12 cellular contexts compared by ENCODE assay signal in the genomic region with DNA sequence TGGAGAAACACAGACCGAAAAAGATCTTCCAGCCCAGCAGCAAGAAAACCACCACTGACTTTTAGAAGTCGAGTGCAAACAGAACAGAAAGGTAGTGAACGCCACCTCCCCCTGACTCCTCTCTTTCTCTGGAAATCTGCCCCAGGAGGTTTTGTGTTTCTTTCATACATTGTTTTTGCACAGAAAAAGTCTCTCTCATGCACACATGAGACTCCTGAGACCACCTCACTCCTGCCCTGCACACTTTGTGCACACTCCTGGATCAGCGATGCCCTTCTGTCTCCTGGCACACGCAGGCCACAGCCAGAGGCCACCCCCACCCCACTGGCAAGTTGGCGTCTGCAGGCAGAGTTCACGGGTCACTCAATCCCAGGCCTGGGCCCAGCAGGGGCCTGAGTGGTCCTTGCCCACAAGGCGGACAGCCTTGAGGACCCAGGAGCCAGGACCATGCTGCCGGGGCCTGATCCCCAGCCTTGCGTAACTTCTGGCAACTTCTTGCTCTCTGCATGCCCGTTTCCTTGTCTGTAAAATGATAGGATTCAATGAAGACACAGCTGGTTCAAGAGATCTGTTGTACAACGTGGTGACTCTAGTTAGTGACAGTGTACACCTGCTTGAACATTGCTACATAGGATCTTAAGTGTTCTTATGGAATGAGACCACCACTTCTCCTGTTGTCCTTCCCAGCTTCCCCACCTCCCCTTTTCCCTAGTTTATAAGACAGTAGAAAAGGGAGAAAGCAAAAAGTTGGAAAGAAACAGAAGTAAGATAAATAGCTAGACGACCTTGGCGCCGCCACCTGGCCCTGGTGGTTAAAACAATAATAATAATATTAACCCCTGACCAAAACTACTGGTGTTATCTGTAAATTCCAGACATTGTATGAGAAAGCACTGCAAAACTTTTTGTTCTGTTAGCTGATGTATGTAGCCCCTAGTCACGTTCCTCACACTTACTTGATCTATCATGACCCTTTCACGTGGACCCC. TPM values are rescaled to one million over a fixed set of nuclear protein-coding genes. Genes with fewer than 3 reads are reported as not detected.
A peak's percentile ranks its signal among the peaks of the same experiment; 100 is the strongest.
DNase-seq lines count a peak whose midpoint lies in the region; ATAC-seq, FAIRE-seq and TF ChIP-seq lines count a peak whose summit lies in the region.
"Had no signal": no experiment of that assay in that cellular context is flagged by ENCODE, and none has a peak within 500 bp of the region (broad histone marks: within the 10 kb centered on the region; RNA-seq: fewer than 3 reads in every experiment).

No MANE protein-coding gene starts in this region.

- no peaks in the 10 kb centered on the region for H3K36me3 Mint-ChIP-seq in activated CD8-positive, alpha-beta memory T cell treated with anti-CD3 and anti-CD28 coated beads, Interleukin-2, amount 10 ng/mL, durations not matched to agents 7 days and 5 days
- H3K36me3 Mint-ChIP-seq in T-helper 17 cell (ENCODE audit: low read depth), result peaks cover 2% of the 10 kb centered on the region

- CTCF ChIA-PET in activated CD8-positive, alpha-beta memory T cell treated with anti-CD3 and anti-CD28 coated beads, Interleukin-2, amount 10 ng/mL, durations not matched to agents 7 days and 5 days (lab: Charles Lee), result interaction anchor here (0.6 to 2.0 kb wide), 11 partner anchors 9 to 981 kb away, joined by 3 to 12 read pairs (median 3); no protein-coding TSS in a partner anchor

- TF ChIP-seq POLR2A in thyroid gland (IDR thresholded peaks at IDR 0.05) (no peak), H54 (IDR thresholded peaks at IDR 0.05; ENCODE audit: low read depth, low read length) (no peak)

- peaks cover 12% of the 10 kb centered on the region for H3K4me1 Mint-ChIP-seq in activated CD8-positive, alpha-beta memory T cell treated with anti-CD3 and anti-CD28 coated beads, Interleukin-2, amount 10 ng/mL, durations not matched to agents 7 days and 5 days
- peaks cover 4% of the 10 kb centered on the region for H3K4me1 Mint-ChIP-seq in T-helper 17 cell

- no peak overlapping the region for H3K27ac ChIP-seq in lung (ENCODE audit: low read depth in 1 of 2, low read length in 1 of 2)
- peak overlapping the region in 2 of 3 donors; percentile 18 to 37 for H3K27ac ChIP-seq in thyroid gland
- H3K27ac ChIP-seq: breast epithelium, SJSA1 had no signal

- H3K9me3 Mint-ChIP-seq in activated CD8-positive, alpha-beta memory T cell treated with anti-CD3 and anti-CD28 coated beads, Interleukin-2, amount 10 ng/mL, durations not matched to agents 7 days and 5 days (ENCODE audit: low read depth), result no peaks in the 10 kb centered on the region

- H3K4me3 Mint-ChIP-seq in activated CD8-positive, alpha-beta memory T cell treated with anti-CD3 and anti-CD28 coated beads, Interleukin-2, amount 10 ng/mL, durations not matched to agents 7 days and 5 days, result no peak overlapping the region
- H3K4me3 Mint-ChIP-seq in T-helper 17 cell, result no peak overlapping the region
- H3K4me3 Mint-ChIP-seq: neural crest cell had no signal

- intact Hi-C loops in thyroid gland (cut with DNase I), result loop anchor here (5.0 kb wide), 1 partner anchor 757 kb away; no protein-coding TSS in a partner anchor

- FAIRE-seq in H54 (lab: Jason Lieb, UNC), result no peak

- peak; percentile 12 for ATAC-seq in activated CD8-positive, alpha-beta memory T cell treated with anti-CD3 and anti-CD28 coated beads, Interleukin-2, amount 10 ng/mL, durations not matched to agents 7 days and 5 days
- no peak for ATAC-seq in T-helper 17 cell
- no peak for ATAC-seq in lung (ENCODE audit: insufficient read depth, low FRiP score)

- WGBS in lung, 2 donors, result 54 to 55% methylated on average over 17 of the region's 17 CpGs
- WGBS in thyroid gland, 2 donors, result 49 to 51% methylated on average over 17 of the region's 17 CpGs

- H3K9me3 ChIP-seq in T-helper 17 cell (ENCODE audit: control insufficient read depth, low read length, poor library complexity, severe bottlenecking) (no peaks in the 10 kb centered on the region), lung (ENCODE audit: control insufficient read depth in 2 of 2, insufficient read depth in 1 of 2, low read length in 1 of 2) (peaks cover 0 to 2% of the 10 kb centered on the region in 2 donors), thyroid gland (no peaks in the 10 kb centered on the region)
- H3K9me3 ChIP-seq: breast epithelium, SJSA1 had no signal

- H3K27me3 ChIP-seq in lung (ENCODE audit: control insufficient read depth, insufficient read depth) (no peaks in the 10 kb centered on the region), thyroid gland (no peaks in the 10 kb centered on the region)
- H3K27me3 ChIP-seq: breast epithelium had no signal

- DNase-seq in activated CD8-positive, alpha-beta memory T cell treated with anti-CD3 and anti-CD28 coated beads, Interleukin-2, amount 10 ng/mL, durations not matched to agents 7 days and 5 days, result peak; percentile 30
- no peak for DNase-seq in activated CD8-positive, alpha-beta memory T cell treated with anti-CD3 and anti-CD28 coated beads, Interleukin-2, amount 50 U/mL, for 4 hours
- DNase-seq in T-helper 17 cell (no peak), lung (ENCODE audit: low spot score) (peak; percentile 25), thyroid gland (peak in 1 of 2 donors; percentile 14), H54 (ENCODE audit: insufficient read length, low spot score) (no peak), 8988T (no peak), GM19240 (ENCODE audit: insufficient read length, low spot score) (no peak)
- DNase-seq: NCI-H187 treated with DMSO at 0.1 percent for 48 hours had no signal

- H3K4me3 ChIP-seq in lung (no peak overlapping the region), thyroid gland (replicated peaks in 1 of 3) (no peak overlapping the region)
- H3K4me3 ChIP-seq: SJSA1 had no signal

- H3K27me3 Mint-ChIP-seq in activated CD8-positive, alpha-beta memory T cell treated with anti-CD3 and anti-CD28 coated beads, Interleukin-2, amount 10 ng/mL, durations not matched to agents 7 days and 5 days, result peaks cover 6% of the 10 kb centered on the region
- H3K27me3 Mint-ChIP-seq in T-helper 17 cell, result peaks cover 32% of the 10 kb centered on the region

- H3K36me3 ChIP-seq in lung (ENCODE audit: control insufficient read depth in 2 of 2, insufficient read depth in 2 of 2, low read length in 2 of 2), result no peaks in the 10 kb centered on the region
- H3K36me3 ChIP-seq in thyroid gland, result no peaks in the 10 kb centered on the region
- H3K36me3 ChIP-seq: breast epithelium, SJSA1 had no signal

- TF ChIP-seq CTCF in lung (IDR thresholded peaks at IDR 0.05; ENCODE audit: control extremely low read depth, extremely low read depth), result no peak
- TF ChIP-seq CTCF in thyroid gland (IDR thresholded peaks at IDR 0.05), result no peak

- H3K4me1 ChIP-seq in lung (ENCODE audit: control insufficient read depth in 2 of 2, insufficient read depth in 2 of 2, low read length in 2 of 2) (peaks cover 0 to 2% of the 10 kb centered on the region in 2 donors), thyroid gland (peaks cover 12 to 18% of the 10 kb centered on the region in 2 donors)
- H3K4me1 ChIP-seq: breast epithelium, SJSA1 had no signal

- H3K27ac Mint-ChIP-seq in activated CD8-positive, alpha-beta memory T cell treated with anti-CD3 and anti-CD28 coated beads, Interleukin-2, amount 10 ng/mL, durations not matched to agents 7 days and 5 days, result no peak overlapping the region
- H3K27ac Mint-ChIP-seq in T-helper 17 cell, result peak overlapping the region; percentile 24

RNA-seq across cellular contexts. Expression of gene CST7, which starts 30.2 kb away (rescaled TPM):
- 100 to 1,000 TPM; 177 to 202 TPM for total RNA-seq in activated CD8-positive, alpha-beta memory T cell treated with anti-CD3 and anti-CD28 coated beads, Interleukin-2, amount 10 ng/mL, durations not matched to agents 7 days and 5 days
- total RNA-seq in T-helper 17 cell (10 to 100 TPM; 10.7 to 22.8 TPM), lung (1 to 10 TPM; 4.7 to 5.0 TPM), thyroid gland (1 to 10 TPM; 1.3 to 3.6 (median 2.5) TPM)
- polyA plus RNA-seq in lung, result 100 to 1,000 TPM in 1 of 2 donors, 10 to 100 TPM in 1; 11.9 to 119 TPM
- total RNA-seq: neural crest cell, SJSA1 had no signal

Comparison
In these comparisons a context has a peak if more than half of its experiments do, and no peak if none do; other contexts are left out.
1. DNase-seq: peak in activated CD8-positive, alpha-beta memory T cell treated with anti-CD3 and anti-CD28 coated beads, Interleukin-2, amount 10 ng/mL, durations not matched to agents 7 days and 5 days (single experiment) and lung (single experiment); none in activated CD8-positive, alpha-beta memory T cell treated with anti-CD3 and anti-CD28 coated beads, Interleukin-2, amount 50 U/mL, for 4 hours (single experiment), T-helper 17 cell (0 of 3), H54 (single experiment), 8988T (single experiment) and GM19240 (single experiment).
2. H3K27ac ChIP-seq: peak in thyroid gland (2 of 3); none in lung (0 of 2).
3. RNA of gene CST7, which starts 30.2 kb away (total RNA-seq): 177 to 202 TPM in activated CD8-positive, alpha-beta memory T cell treated with anti-CD3 and anti-CD28 coated beads, Interleukin-2, amount 10 ng/mL, durations not matched to agents 7 days and 5 days; 10.7 to 22.8 TPM in T-helper 17 cell, 4.7 to 5.0 TPM in lung and 1.3 to 3.6 TPM in thyroid gland; every median in the first group is over 4 times any median in the second.